In genomic region chr3:17292556-17292955, GRCh38 we compare ENCODE assay signal across 32 cellular contexts.
"Had no signal": no experiment of that assay in that cellular context is flagged by ENCODE, and none has a peak within 500 bp of the region (broad histone marks: within the 10 kb centered on the region; RNA-seq: fewer than 3 reads in every experiment).

No MANE protein-coding gene starts in this region.

- DNase-seq: activated CD4-positive, alpha-beta memory T cell treated with anti-CD3 and anti-CD28 coated beads for 36 hours; activated CD4-positive, alpha-beta T cell treated with anti-CD3 and anti-CD28 coated beads for 36 hours; activated CD4-positive, alpha-beta T cell treated with anti-CD3 and anti-CD28 coated beads, Interleukin-2, amount 10 ng/mL, durations not matched to agents 24 days and 14 days; activated CD4-positive, CD25-positive, alpha-beta regulatory T cell; activated CD4-positive, CD25-positive, alpha-beta regulatory T cell treated with anti-CD3 and anti-CD28 coated beads, Interleukin-2, amount 50 U/mL, for 72 hours; activated CD8-positive, alpha-beta memory T cell treated with anti-CD3 and anti-CD28 coated beads, Interleukin-2, amount 10 ng/mL, durations not matched to agents 7 days and 5 days; activated CD8-positive, alpha-beta memory T cell treated with anti-CD3 and anti-CD28 coated beads, Interleukin-2, amount 50 U/mL, for 4 hours; activated CD8-positive, alpha-beta T cell treated with anti-CD3 and anti-CD28 coated beads, Interleukin-2, amount 10 ng/mL, durations not matched to agents 7 days and 5 days; activated effector memory CD4-positive, alpha-beta T cell treated with Interleukin-2 at 50 U/mL for 16 hours; activated gamma-delta T cell treated with Interleukin-2 at 50 U/mL for 16 hours; activated naive CD4-positive, alpha-beta T cell treated with Interleukin-2 at 50 U/mL for 16 hours; activated naive CD8-positive, alpha-beta T cell treated with anti-CD3 and anti-CD28 coated beads for 36 hours; activated naive CD8-positive, alpha-beta T cell treated with anti-CD3 and anti-CD28 coated beads, Interleukin-2, amount 50 U/mL, for 24 hours; activated T-cell treated with anti-CD3 and anti-CD28 coated beads, Interleukin-2, amount 50 U/mL, for 4 hours; adrenal gland; body of pancreas; caudate nucleus; cortex of kidney; dermis blood vessel endothelial cell; effector CD4-positive, alpha-beta T cell; effector memory CD8-positive, alpha-beta T cell; erythroblast; foreskin keratinocyte; heart right ventricle; hippocampal formation; T-helper 2 cell had no signal

- H3K27me3 Mint-ChIP-seq: activated CD4-positive, alpha-beta memory T cell treated with anti-CD3 and anti-CD28 coated beads for 36 hours; activated CD4-positive, alpha-beta T cell treated with anti-CD3 and anti-CD28 coated beads for 36 hours; activated CD4-positive, alpha-beta T cell treated with anti-CD3 and anti-CD28 coated beads, Interleukin-2, amount 10 ng/mL, durations not matched to agents 24 days and 14 days; activated CD8-positive, alpha-beta memory T cell treated with anti-CD3 and anti-CD28 coated beads, Interleukin-2, amount 10 ng/mL, durations not matched to agents 7 days and 5 days; activated naive CD4-positive, alpha-beta T cell treated with anti-CD3 and anti-CD28 coated beads, Interleukin-2, amount 50 U/mL, for 24 hours; activated naive CD8-positive, alpha-beta T cell treated with anti-CD3 and anti-CD28 coated beads for 36 hours; activated naive CD8-positive, alpha-beta T cell treated with anti-CD3 and anti-CD28 coated beads, Interleukin-2, amount 50 U/mL, for 24 hours; activated T-helper 17 cell treated with anti-CD3 and anti-CD28 coated beads, Interleukin-2, amount 50 U/mL, for 72 hours; effector memory CD8-positive, alpha-beta T cell had no signal

- H3K9me3 ChIP-seq: adrenal gland, ascending aorta, body of pancreas, esophagus muscularis mucosa, gastroesophageal sphincter, heart right ventricle had no signal

- H3K27me3 ChIP-seq: adrenal gland, ascending aorta, body of pancreas, esophagus muscularis mucosa, foreskin keratinocyte, gastroesophageal sphincter, heart right ventricle had no signal

- H3K27ac Mint-ChIP-seq: activated CD4-positive, alpha-beta memory T cell treated with anti-CD3 and anti-CD28 coated beads for 36 hours; activated CD4-positive, alpha-beta T cell treated with anti-CD3 and anti-CD28 coated beads for 36 hours; activated CD4-positive, alpha-beta T cell treated with anti-CD3 and anti-CD28 coated beads, Interleukin-2, amount 10 ng/mL, durations not matched to agents 24 days and 14 days; activated CD8-positive, alpha-beta memory T cell treated with anti-CD3 and anti-CD28 coated beads, Interleukin-2, amount 10 ng/mL, durations not matched to agents 7 days and 5 days; activated CD8-positive, alpha-beta T cell treated with anti-CD3 and anti-CD28 coated beads, Interleukin-2, amount 10 ng/mL, durations not matched to agents 7 days and 5 days; activated naive CD4-positive, alpha-beta T cell treated with anti-CD3 and anti-CD28 coated beads, Interleukin-2, amount 50 U/mL, for 24 hours; activated naive CD8-positive, alpha-beta T cell treated with anti-CD3 and anti-CD28 coated beads for 36 hours; activated naive CD8-positive, alpha-beta T cell treated with anti-CD3 and anti-CD28 coated beads, Interleukin-2, amount 50 U/mL, for 24 hours; activated T-helper 17 cell treated with anti-CD3 and anti-CD28 coated beads, Interleukin-2, amount 50 U/mL, for 72 hours; effector memory CD8-positive, alpha-beta T cell had no signal

- H3K4me3 Mint-ChIP-seq: activated CD4-positive, alpha-beta memory T cell treated with anti-CD3 and anti-CD28 coated beads for 36 hours; activated CD4-positive, alpha-beta T cell treated with anti-CD3 and anti-CD28 coated beads for 36 hours; activated CD4-positive, alpha-beta T cell treated with anti-CD3 and anti-CD28 coated beads, Interleukin-2, amount 10 ng/mL, durations not matched to agents 24 days and 14 days; activated CD8-positive, alpha-beta memory T cell treated with anti-CD3 and anti-CD28 coated beads, Interleukin-2, amount 10 ng/mL, durations not matched to agents 7 days and 5 days; activated CD8-positive, alpha-beta T cell treated with anti-CD3 and anti-CD28 coated beads, Interleukin-2, amount 10 ng/mL, durations not matched to agents 7 days and 5 days; activated naive CD4-positive, alpha-beta T cell treated with anti-CD3 and anti-CD28 coated beads, Interleukin-2, amount 50 U/mL, for 24 hours; activated naive CD8-positive, alpha-beta T cell treated with anti-CD3 and anti-CD28 coated beads for 36 hours; activated naive CD8-positive, alpha-beta T cell treated with anti-CD3 and anti-CD28 coated beads, Interleukin-2, amount 50 U/mL, for 24 hours; activated T-cell treated with anti-CD3 and anti-CD28 coated beads, Interleukin-2, amount 50 U/mL, for 4 hours; activated T-helper 17 cell treated with anti-CD3 and anti-CD28 coated beads, Interleukin-2, amount 50 U/mL, for 72 hours; effector memory CD8-positive, alpha-beta T cell had no signal

- H3K4me3 ChIP-seq: adrenal gland, ascending aorta, body of pancreas, esophagus muscularis mucosa, gastroesophageal sphincter, heart right ventricle had no signal

- H3K27ac ChIP-seq: adrenal gland, ascending aorta, body of pancreas, esophagus muscularis mucosa, foreskin keratinocyte, gastroesophageal sphincter, heart right ventricle had no signal

- H3K4me1 Mint-ChIP-seq: activated CD4-positive, alpha-beta T cell treated with anti-CD3 and anti-CD28 coated beads for 36 hours; activated CD4-positive, alpha-beta T cell treated with anti-CD3 and anti-CD28 coated beads, Interleukin-2, amount 10 ng/mL, durations not matched to agents 24 days and 14 days; activated CD8-positive, alpha-beta memory T cell treated with anti-CD3 and anti-CD28 coated beads, Interleukin-2, amount 10 ng/mL, durations not matched to agents 7 days and 5 days; activated naive CD4-positive, alpha-beta T cell treated with anti-CD3 and anti-CD28 coated beads, Interleukin-2, amount 50 U/mL, for 24 hours; activated naive CD8-positive, alpha-beta T cell treated with anti-CD3 and anti-CD28 coated beads for 36 hours; activated naive CD8-positive, alpha-beta T cell treated with anti-CD3 and anti-CD28 coated beads, Interleukin-2, amount 50 U/mL, for 24 hours; activated T-helper 17 cell treated with anti-CD3 and anti-CD28 coated beads, Interleukin-2, amount 50 U/mL, for 72 hours had no signal

- FAIRE-seq: colon had no signal

- H3K4me1 ChIP-seq: adrenal gland, ascending aorta, esophagus muscularis mucosa, gastroesophageal sphincter had no signal

- ATAC-seq: activated CD4-positive, alpha-beta T cell treated with anti-CD3 and anti-CD28 coated beads for 36 hours; activated CD8-positive, alpha-beta memory T cell treated with anti-CD3 and anti-CD28 coated beads, Interleukin-2, amount 10 ng/mL, durations not matched to agents 7 days and 5 days; activated CD8-positive, alpha-beta T cell treated with anti-CD3 and anti-CD28 coated beads, Interleukin-2, amount 10 ng/mL, durations not matched to agents 7 days and 5 days; activated naive CD8-positive, alpha-beta T cell treated with anti-CD3 and anti-CD28 coated beads, Interleukin-2, amount 50 U/mL, for 24 hours; activated T-cell treated with anti-CD3 and anti-CD28 coated beads, Interleukin-2, amount 50 U/mL, for 4 hours; activated T-helper 17 cell treated with anti-CD3 and anti-CD28 coated beads, Interleukin-2, amount 50 U/mL, for 72 hours; body of pancreas; effector memory CD8-positive, alpha-beta T cell; foreskin keratinocyte; gastroesophageal sphincter; heart right ventricle had no signal

- H3K36me3 ChIP-seq: adrenal gland had no signal

- H3K9me3 Mint-ChIP-seq: activated CD4-positive, alpha-beta memory T cell treated with anti-CD3 and anti-CD28 coated beads for 36 hours; activated CD4-positive, alpha-beta T cell treated with anti-CD3 and anti-CD28 coated beads, Interleukin-2, amount 10 ng/mL, durations not matched to agents 24 days and 14 days; activated naive CD4-positive, alpha-beta T cell treated with anti-CD3 and anti-CD28 coated beads, Interleukin-2, amount 50 U/mL, for 24 hours; activated naive CD8-positive, alpha-beta T cell treated with anti-CD3 and anti-CD28 coated beads for 36 hours; activated naive CD8-positive, alpha-beta T cell treated with anti-CD3 and anti-CD28 coated beads, Interleukin-2, amount 50 U/mL, for 24 hours; activated T-cell treated with anti-CD3 and anti-CD28 coated beads, Interleukin-2, amount 50 U/mL, for 4 hours; activated T-helper 17 cell treated with anti-CD3 and anti-CD28 coated beads, Interleukin-2, amount 50 U/mL, for 72 hours; effector memory CD8-positive, alpha-beta T cell had no signal
